ENCODE assay signal across 16 cellular contexts in the genomic region with DNA sequence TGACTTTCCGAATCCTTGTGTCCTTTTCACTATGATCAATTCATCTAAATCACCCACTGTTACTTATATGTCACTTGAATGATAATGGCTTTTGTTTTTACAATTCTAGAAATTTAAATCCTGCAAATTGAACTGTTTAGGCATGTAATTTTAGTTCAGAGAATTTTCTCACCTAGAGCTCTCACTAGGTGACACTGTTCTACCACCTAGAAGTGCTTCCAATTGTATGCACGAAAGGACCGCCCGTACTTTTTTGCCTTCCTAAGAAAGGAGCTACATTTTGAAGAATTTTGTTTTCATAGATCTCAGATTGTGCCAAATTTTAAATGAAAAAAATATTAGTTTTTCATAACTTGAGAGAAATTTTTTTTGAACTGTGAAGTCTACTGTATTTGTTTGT.
A peak's percentile ranks its signal among the peaks of the same experiment; 100 is the strongest.
DNase-seq lines count a peak whose midpoint lies in the region; ATAC-seq, FAIRE-seq and TF ChIP-seq lines count a peak whose summit lies in the region.
"Had no signal": no experiment of that assay in that cellular context is flagged by ENCODE, and none has a peak within 500 bp of the region (broad histone marks: within the 10 kb centered on the region; RNA-seq: fewer than 3 reads in every experiment).

No MANE protein-coding gene starts in this region.

- intact Hi-C loops in HepG2 (cut with micrococcal nuclease; ENCODE audit: unreplicated experiment) (loop anchor here (5.0 kb wide), 1 partner anchor 222 kb away; no protein-coding TSS in a partner anchor), body of pancreas (cut with DNase I) (no loop called here)

- no peak overlapping the region for H2AFZ ChIP-seq in HepG2 (ENCODE audit: low read length)

- in situ Hi-C loops in astrocyte of the cerebellum (cut with HindIII; ENCODE audit: low sequenced_read_pairs): no loop called here
- in situ Hi-C loops in HepG2 (cut with HindIII; ENCODE audit: extremely low pct_ligation_motif_present, low pct_unique_long_range_greater_than_20kb): no loop called here

- H3K27ac ChIP-seq in HepG2 (ENCODE audit: extremely low read length, insufficient read depth, low read length) (no peak overlapping the region), body of pancreas (no peak overlapping the region)
- H3K27ac ChIP-seq: KMS-11 had no signal

- TF ChIP-seq EP300 in HepG2 (IDR thresholded peaks at IDR 0.05; ENCODE audit: low read depth in 2 of 2, low read length in 2 of 2): no peak
- no peak for TF ChIP-seq EP300 in HepG2 (CRISPR knock-in tag; IDR thresholded peaks at IDR 0.05; ENCODE audit: borderline replicate concordance)

- no TSS peak for BruUV-seq in HepG2 (replicated peaks; lab: Mats Ljungman, UMichigan)

- no peaks in the 10 kb centered on the region for H4K20me1 ChIP-seq in HepG2 (ENCODE audit: insufficient read depth, low read length)

- no peak for TF ChIP-seq POLR2A in HepG2 (IDR thresholded peaks at IDR 0.05; ENCODE audit: insufficient read depth in 1 of 2, low read depth in 2 of 2, low read length in 2 of 2)
- TF ChIP-seq POLR2A in body of pancreas (IDR thresholded peaks at IDR 0.05): no peak

- DNase-seq in D721Med (ENCODE audit: insufficient read length, low spot score) (no peak), HPDE6-E6E7 (ENCODE audit: extremely low spot score) (peak; percentile 29), astrocyte of the cerebellum (ENCODE audit: low read depth) (peak; percentile 22), HepG2 (ENCODE audit: low spot score) (peak; percentile 4), body of pancreas (no peak)
- no peak for DNase-seq in activated CD8-positive, alpha-beta memory T cell treated with anti-CD3 and anti-CD28 coated beads for 24 hours
- no peak for DNase-seq in stimulated activated naive CD8-positive, alpha-beta T cell treated with anti-CD3 and anti-CD28 coated beads, Interleukin-15, Interleukin-2, amounts not matched to agents 100 U/mL and 50 U/mL, for 24 hours
- DNase-seq: activated CD4-positive, alpha-beta T cell treated with anti-CD3 and anti-CD28 coated beads, Interleukin-2, amount 10 ng/mL, durations not matched to agents 7 days and 5 days; CD4-positive, alpha-beta T cell; foreskin melanocyte; HFFc6; NCI-H446; stimulated activated CD4-positive, alpha-beta T cell treated with anti-CD3 and anti-CD28 coated beads, Interleukin-1b, Interleukin-23, amount 100 ng/mL, for 48 hours had no signal

- TF ChIP-seq CTCF in D721Med (IDR thresholded peaks at IDR 0.05; ENCODE audit: insufficient read depth, missing control alignments): peak; percentile 39
- peak; percentile 45 for TF ChIP-seq CTCF in astrocyte of the cerebellum (IDR thresholded peaks at IDR 0.05; ENCODE audit: low read depth, low read length, missing control alignments)
- TF ChIP-seq CTCF in HepG2 (CRISPR knock-in tag; IDR thresholded peaks at IDR 0.05): peak; percentile 35
- no peak for TF ChIP-seq CTCF in body of pancreas (IDR thresholded peaks at IDR 0.05)

- H3K9me3 ChIP-seq in HepG2 (ENCODE audit: low read length) (no peaks in the 10 kb centered on the region), body of pancreas (no peaks in the 10 kb centered on the region)

- H3K27me3 ChIP-seq in HepG2 (ENCODE audit: control insufficient read depth in 1 of 2, insufficient read depth in 2 of 2, low read length in 2 of 2) (no peaks in the 10 kb centered on the region), body of pancreas (no peaks in the 10 kb centered on the region)

- POLR2A ChIA-PET in HepG2 (lab: Yijun Ruan, JAX): no interaction called here

- no peaks in the 10 kb centered on the region for H3K79me2 ChIP-seq in HepG2 (ENCODE audit: insufficient read depth, low read length)

- no peaks in the 10 kb centered on the region for H3K36me3 ChIP-seq in HepG2 (replicated peaks in 1 of 2; ENCODE audit: control insufficient read depth in 1 of 2, insufficient read depth in 2 of 2, low read length in 2 of 2)
- no peaks in the 10 kb centered on the region for H3K36me3 ChIP-seq in body of pancreas (replicated peaks in 1 of 2; ENCODE audit: insufficient read depth in 1 of 2, low read depth in 2 of 2)

- 0 out of 2 replicates have a peak, but pooled peaks have one; percentile 35 for TF ChIP-seq RAD21 in HepG2 (CRISPR knock-in tag; IDR thresholded peaks at IDR 0.05)

- ATAC-seq in HepG2 (no peak), body of pancreas (no peak), GM19351 (IDR thresholded peaks at IDR 0.05; ENCODE audit: unreplicated experiment) (no peak)
- no peak for ATAC-seq in stimulated activated naive CD8-positive, alpha-beta T cell treated with anti-CD3 and anti-CD28 coated beads, Interleukin-15, Interleukin-2, amounts not matched to agents 100 U/mL and 50 U/mL, for 24 hours
- ATAC-seq: stimulated activated memory B cell treated with anti-CD40 and anti-IgM and Interleukin-4, amounts not matched to agents 10 μg/mL and 1 μg/mL and 100 μg/mL, for 72 hours had no signal

- CTCF ChIA-PET in HepG2 (lab: Yijun Ruan, JAX; ENCODE audit: low intra/inter-chr PET ratio, low total read pairs): interaction anchor here (0.9 to 1.8 kb wide), 2 partner anchors 392 to 394 kb away, joined by 3 to 4 read pairs; no protein-coding TSS in a partner anchor

- no peak overlapping the region for H3K9ac ChIP-seq in HepG2 (ENCODE audit: insufficient read depth, low read depth, low read length)
- H3K9ac ChIP-seq: KMS-11 had no signal

- FAIRE-seq in D721Med (lab: Jason Lieb, UNC): peak; percentile 11
- FAIRE-seq in HepG2 (lab: Jason Lieb, UNC): no peak

- no peak overlapping the region for H3K4me3 ChIP-seq in astrocyte of the cerebellum (ENCODE audit: low read depth, low read length)
- no peak overlapping the region for H3K4me3 ChIP-seq in HepG2 (replicated peaks in 1 of 3; ENCODE audit: insufficient read depth in 1 of 3, low read depth in 2 of 3, low read length in 3 of 3)
- H3K4me3 ChIP-seq in body of pancreas: no peak overlapping the region

- 11% methylated on average over 4 of the region's 4 CpGs for WGBS in HepG2 (ENCODE audit: low lambda C conversion rate)
- 32 to 34% methylated on average over 4 of the region's 4 CpGs for WGBS in body of pancreas, 2 donors

- H3K4me1 ChIP-seq in HepG2 (ENCODE audit: insufficient read depth, low read length) (no peaks in the 10 kb centered on the region), body of pancreas (no peaks in the 10 kb centered on the region)

- no peak overlapping the region for H3K4me2 ChIP-seq in HepG2 (ENCODE audit: low read depth, low read length)
- H3K4me2 ChIP-seq: KMS-11 had no signal

TF ChIP-seq in HepG2, 621 proteins besides CTCF, POLR2A, EP300 and RAD21:
- TF ChIP-seq SMC3 (IDR thresholded peaks at IDR 0.05; ENCODE audit: low read length) (peak; percentile 53; the same call in 1 of the 2 replicates), STAG1 (CRISPR knock-in tag; IDR thresholded peaks at IDR 0.05) (peak; percentile 52), GTF2F1 (IDR thresholded peaks at IDR 0.05; ENCODE audit: low read length) (no peak)

Comparison
In these comparisons a context has a peak if more than half of its experiments do, and no peak if none do; other contexts are left out.
1. DNase-seq: peak in HPDE6-E6E7 (single experiment), astrocyte of the cerebellum (single experiment) and HepG2 (single experiment); none in D721Med (single experiment), activated CD8-positive, alpha-beta memory T cell treated with anti-CD3 and anti-CD28 coated beads for 24 hours (single experiment), stimulated activated naive CD8-positive, alpha-beta T cell treated with anti-CD3 and anti-CD28 coated beads, Interleukin-15, Interleukin-2, amounts not matched to agents 100 U/mL and 50 U/mL, for 24 hours (single experiment) and body of pancreas (0 of 4).
2. CTCF ChIP-seq: peak in D721Med (single experiment), astrocyte of the cerebellum (single experiment) and HepG2 (single experiment); none in body of pancreas (0 of 7).